28 cellular contexts compared by ENCODE assay signal in the genomic region with DNA sequence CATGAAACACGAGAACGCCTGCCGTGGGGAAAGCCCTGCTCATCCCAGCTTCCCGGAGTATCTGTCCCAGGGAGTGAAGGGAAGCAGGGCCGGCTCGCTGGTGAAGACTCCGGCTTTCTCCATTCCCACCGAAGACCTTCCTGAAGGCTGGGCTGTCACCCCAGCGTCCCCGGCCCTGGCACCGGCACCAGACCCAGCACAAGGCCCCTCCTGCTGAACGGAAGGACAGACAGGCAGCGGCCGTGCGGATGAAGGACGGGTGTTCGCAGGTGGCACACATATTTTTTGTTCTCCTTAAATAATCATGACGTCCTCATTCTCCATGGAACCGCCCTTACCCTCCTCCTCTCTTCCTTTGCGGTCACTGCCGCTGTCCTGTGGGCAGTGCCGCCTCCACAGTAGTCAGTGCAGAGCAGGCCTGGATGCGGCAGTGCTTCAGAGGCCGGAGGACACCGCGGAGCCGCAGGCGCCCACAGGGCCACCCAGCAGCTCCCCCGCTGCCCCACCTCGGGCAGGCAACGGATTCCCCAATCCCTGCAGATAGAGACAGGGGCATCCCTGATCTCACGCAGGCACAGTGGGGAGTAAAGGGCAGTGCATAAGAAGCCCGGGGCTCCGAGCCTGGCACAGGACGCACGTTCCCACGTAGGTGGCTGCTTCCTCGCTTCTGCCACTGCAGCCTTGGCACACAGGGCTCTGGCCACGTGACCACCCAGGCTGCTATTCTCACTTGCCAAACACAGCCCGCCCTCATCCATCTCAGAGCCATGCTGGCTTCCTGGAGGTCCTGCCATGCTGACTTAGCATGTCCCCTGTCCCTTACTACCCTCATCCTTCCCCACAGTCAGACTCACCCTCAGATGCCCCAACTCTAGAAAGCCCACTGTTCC.
DNase-seq lines count a peak whose midpoint lies in the region; ATAC-seq and TF ChIP-seq lines count a peak whose summit lies in the region.
"Had no signal": no experiment of that assay in that cellular context is flagged by ENCODE, and none has a peak within 500 bp of the region (broad histone marks: within the 10 kb centered on the region; RNA-seq: fewer than 3 reads in every experiment).

No MANE protein-coding gene starts in this region.

- DNase-seq in Ammon's horn (ENCODE audit: low spot score) (peak; percentile 48), Calu3 (no peak), nephron progenitor cell (no peak), coronary artery (ENCODE audit: low spot score) (no peak), omental fat pad (ENCODE audit: low spot score) (no peak)
- no peak for DNase-seq in stimulated activated CD4-positive, alpha-beta T cell treated with anti-CD3 and anti-CD28 coated beads, Interleukin-4, amount 100 ng/mL, for 4 hours
- DNase-seq: activated B cell treated with CpG ODN at 0.5 μM for 24 hours; activated CD4-positive, alpha-beta T cell treated with anti-CD3 and anti-CD28 coated beads, Interleukin-2, amount 50 U/mL, for 4 hours; activated T-cell treated with anti-CD3 and anti-CD28 coated beads, Interleukin-2, amount 50 U/mL, for 72 hours; brain microvascular endothelial cell; DMS53; effector CD8-positive, alpha-beta T cell; GDM1; HCEC 1CT; hippocampal formation; IMR-90; mammary epithelial cell; NCI-H146; NCI-H2107; NCI-H446 treated with DMSO at 0.1 percent for 48 hours; NCI-H774; stimulated activated CD4-positive, alpha-beta T cell treated with anti-CD3 and anti-CD28 coated beads, Interleukin-2, amount 100 ng/mL, for 48 hours; T-helper 9 cell; tibial artery had no signal

- CTCF ChIA-PET in Calu3 (lab: Charles Lee), result no interaction called here

- H3K4me3 ChIP-seq in coronary artery, result no peak overlapping the region
- H3K4me3 ChIP-seq: adrenal gland, prostate gland, tibial artery had no signal

- H3K4me3 Mint-ChIP-seq in Calu3 (ENCODE audit: low read depth, unreplicated experiment) (no peak overlapping the region), nephron progenitor cell (no peak overlapping the region)
- H3K4me3 Mint-ChIP-seq: activated B cell treated with CpG ODN at 0.5 μM for 24 hours; activated T-cell treated with anti-CD3 and anti-CD28 coated beads, Interleukin-2, amount 50 U/mL, for 72 hours had no signal

- TF ChIP-seq CTCF in Calu3 (IDR thresholded peaks at IDR 0.05; ENCODE audit: unreplicated experiment), result no peak
- no peak for TF ChIP-seq CTCF in nephron progenitor cell (IDR thresholded peaks at IDR 0.05)
- no peak for TF ChIP-seq CTCF in coronary artery (IDR thresholded peaks at IDR 0.05)
- no peak for TF ChIP-seq CTCF in omental fat pad (IDR thresholded peaks at IDR 0.05)

- H3K36me3 Mint-ChIP-seq in Calu3 (ENCODE audit: insufficient read depth, unreplicated experiment) (peaks cover 3% of the 10 kb centered on the region), nephron progenitor cell (ENCODE audit: low read depth) (peaks cover 31% of the 10 kb centered on the region)

- H3K4me1 Mint-ChIP-seq in Calu3 (ENCODE audit: low read depth, unreplicated experiment) (no peaks in the 10 kb centered on the region), nephron progenitor cell (peaks cover 63% of the 10 kb centered on the region)

- H3K27ac Mint-ChIP-seq in Calu3 (ENCODE audit: unreplicated experiment) (peak overlapping the region; percentile 18), nephron progenitor cell (peak overlapping the region; percentile 12)
- H3K27ac Mint-ChIP-seq: activated B cell treated with CpG ODN at 0.5 μM for 24 hours had no signal

- no TSS peak for BruUV-seq in Calu3 (replicated peaks; lab: Mats Ljungman, UMichigan)

- intact Hi-C loops in Calu3 (cut with micrococcal nuclease; ENCODE audit: unreplicated experiment), result no loop called here

- no peak for ATAC-seq in omental fat pad (ENCODE audit: low FRiP score)
- no peak for ATAC-seq in HG03159 (IDR thresholded peaks at IDR 0.05; ENCODE audit: unreplicated experiment)
- ATAC-seq: activated T-cell treated with anti-CD3 and anti-CD28 coated beads, Interleukin-2, amount 50 U/mL, for 72 hours had no signal

- H3K27ac ChIP-seq in cingulate gyrus (ENCODE audit: low read depth, low read length) (peak overlapping the region; percentile 69), coronary artery (no peak overlapping the region)
- H3K27ac ChIP-seq: adrenal gland, brain microvascular endothelial cell, prostate gland, tibial artery had no signal

- H3K9me3 Mint-ChIP-seq in Calu3 (ENCODE audit: low read depth, unreplicated experiment), result no peaks in the 10 kb centered on the region
- H3K9me3 Mint-ChIP-seq in nephron progenitor cell, result peaks cover 28% of the 10 kb centered on the region

- H3K27me3 Mint-ChIP-seq in Calu3 (ENCODE audit: unreplicated experiment), result no peaks in the 10 kb centered on the region
- H3K27me3 Mint-ChIP-seq in nephron progenitor cell (ENCODE audit: low read depth, poor library complexity), result peaks cover 7% of the 10 kb centered on the region
- H3K27me3 Mint-ChIP-seq: activated B cell treated with CpG ODN at 0.5 μM for 24 hours had no signal
